ENCODE assay signal across 8 cellular contexts in genomic region chr7:98879989-98880337, GRCh38. TPM values are rescaled to one million over a fixed set of nuclear protein-coding genes. Genes with fewer than 3 reads are reported as not detected.
DNase-seq lines count a peak whose midpoint lies in the region; ATAC-seq and TF ChIP-seq lines count a peak whose summit lies in the region.

No MANE protein-coding gene starts in this region.

- peak overlapping the region; percentile 97 for H3K4me3 ChIP-seq in left lung
- peak overlapping the region; percentile 100 for H3K4me3 ChIP-seq in suprapubic skin

- H3K4me1 ChIP-seq in left lung (peaks cover 6 to 25% of the 10 kb centered on the region in 2 donors), suprapubic skin (peaks cover 29% of the 10 kb centered on the region)

- H3K27ac ChIP-seq in left lung (peak overlapping the region in 1 of 2 donors; percentile 91), suprapubic skin (no peak overlapping the region)

- TF ChIP-seq POLR2A in suprapubic skin (IDR thresholded peaks at IDR 0.05), result no peak

- peaks cover 42% of the 10 kb centered on the region for H3K4me1 Mint-ChIP-seq in activated T-cell treated with anti-CD3 and anti-CD28 coated beads, Interleukin-2, amount 50 U/mL, for 72 hours (ENCODE audit: low read depth)
- peaks cover 19% of the 10 kb centered on the region for H3K4me1 Mint-ChIP-seq in activated naive CD8-positive, alpha-beta T cell treated with anti-CD3 and anti-CD28 coated beads for 36 hours

- H3K9me3 Mint-ChIP-seq in activated T-cell treated with anti-CD3 and anti-CD28 coated beads, Interleukin-2, amount 50 U/mL, for 72 hours, result no peaks in the 10 kb centered on the region
- H3K9me3 Mint-ChIP-seq in activated naive CD8-positive, alpha-beta T cell treated with anti-CD3 and anti-CD28 coated beads for 36 hours, result no peaks in the 10 kb centered on the region

- H3K9me3 ChIP-seq in left lung (no peaks in the 10 kb centered on the region), suprapubic skin (no peaks in the 10 kb centered on the region)

- H3K4me3 Mint-ChIP-seq in activated T-cell treated with anti-CD3 and anti-CD28 coated beads, Interleukin-2, amount 50 U/mL, for 72 hours, result peak overlapping the region; percentile 94 to 95
- peak overlapping the region; percentile 93 for H3K4me3 Mint-ChIP-seq in activated naive CD8-positive, alpha-beta T cell treated with anti-CD3 and anti-CD28 coated beads for 36 hours

- H3K36me3 ChIP-seq in left lung, result peaks cover 5 to 41% of the 10 kb centered on the region in 2 donors
- H3K36me3 ChIP-seq in suprapubic skin, result peaks cover 24% of the 10 kb centered on the region

- intact Hi-C loops in left lung (cut with DNase I), result no loop called here

- no peak for DNase-seq in activated T-cell treated with anti-CD3 and anti-CD28 coated beads, Interleukin-2, amount 50 U/mL, for 72 hours
- DNase-seq in activated T-cell treated with anti-CD3 and anti-CD28 coated beads for 4 hours (no peak), left lung (no peak), suprapubic skin (ENCODE audit: low spot score in 2 of 2) (peak in 1 of 2 donors; percentile 44), SK-N-DZ (ENCODE audit: low spot score) (no peak), COLO829 (ENCODE audit: low spot score) (no peak), NCI-H128 (lab: John Stamatoyannopoulos, UW; ENCODE audit: unreplicated experiment) (no peak)
- no peak for DNase-seq in activated naive CD8-positive, alpha-beta T cell treated with anti-CD3 and anti-CD28 coated beads for 36 hours

- WGBS in suprapubic skin, result 42% methylated on average over 9 of the region's 9 CpGs

- peaks cover 4 to 17% of the 10 kb centered on the region in 2 donors for H3K36me3 Mint-ChIP-seq in activated T-cell treated with anti-CD3 and anti-CD28 coated beads, Interleukin-2, amount 50 U/mL, for 72 hours (ENCODE audit: insufficient read depth in 2 of 2)
- peaks cover 9% of the 10 kb centered on the region for H3K36me3 Mint-ChIP-seq in activated naive CD8-positive, alpha-beta T cell treated with anti-CD3 and anti-CD28 coated beads for 36 hours

- peak overlapping the region; percentile 97 for H3K27ac Mint-ChIP-seq in activated T-cell treated with anti-CD3 and anti-CD28 coated beads, Interleukin-2, amount 50 U/mL, for 72 hours
- peak overlapping the region; percentile 96 for H3K27ac Mint-ChIP-seq in activated naive CD8-positive, alpha-beta T cell treated with anti-CD3 and anti-CD28 coated beads for 36 hours

- ATAC-seq in activated T-cell treated with anti-CD3 and anti-CD28 coated beads, Interleukin-2, amount 50 U/mL, for 72 hours (replicated peaks in 1 of 2), result no peak
- no peak for ATAC-seq in left lung

- H3K27me3 ChIP-seq in left lung (no peaks in the 10 kb centered on the region), suprapubic skin (no peaks in the 10 kb centered on the region)

- no peak for TF ChIP-seq EP300 in suprapubic skin (IDR thresholded peaks at IDR 0.05)

- H3K27me3 Mint-ChIP-seq in activated T-cell treated with anti-CD3 and anti-CD28 coated beads, Interleukin-2, amount 50 U/mL, for 72 hours (ENCODE audit: low read depth), result no peaks in the 10 kb centered on the region
- H3K27me3 Mint-ChIP-seq in activated naive CD8-positive, alpha-beta T cell treated with anti-CD3 and anti-CD28 coated beads for 36 hours, result peaks cover 3% of the 10 kb centered on the region

- TF ChIP-seq CTCF in left lung (IDR thresholded peaks at IDR 0.05), result no peak
- no peak for TF ChIP-seq CTCF in suprapubic skin (IDR thresholded peaks at IDR 0.05)

RNA-seq across cellular contexts. Expression of gene TRRAP, which starts 1.6 kb away (rescaled TPM):
- 10 to 100 TPM; 59.3 to 63.1 TPM for total RNA-seq in activated T-cell treated with anti-CD3 and anti-CD28 coated beads, Interleukin-2, amount 50 U/mL, for 72 hours
- total RNA-seq in activated naive CD8-positive, alpha-beta T cell treated with anti-CD3 and anti-CD28 coated beads for 36 hours, result 10 to 100 TPM; 44.5 to 46.5 TPM
- 10 to 100 TPM; 32.5 to 35.7 TPM for total RNA-seq in left lung
- total RNA-seq in suprapubic skin, result 10 to 100 TPM; 46.2 to 97.1 (median 65.7) TPM
- 12.0 and 13.9 TPM in 2 replicates for polyA plus RNA-seq in SK-N-DZ (2014; cell fraction: cytosol; rRNA removed)
- 13.7 and 25.9 TPM in 2 replicates for polyA plus RNA-seq in SK-N-DZ (2014; cell fraction: nucleus; rRNA removed)

RNA-seq across cellular contexts. Expression of gene TMEM130, which starts 10.1 kb away (rescaled TPM):
- 1 to 10 TPM in 1 of 2 donors, under 1 TPM in 1; 0.35 to 2.0 TPM for total RNA-seq in activated T-cell treated with anti-CD3 and anti-CD28 coated beads, Interleukin-2, amount 50 U/mL, for 72 hours
- total RNA-seq in activated naive CD8-positive, alpha-beta T cell treated with anti-CD3 and anti-CD28 coated beads for 36 hours, result not detected
- total RNA-seq in left lung (1 to 10 TPM in 1 of 2 donors, under 1 TPM in 1; 0.81 to 1.5 TPM), suprapubic skin (not detected)
- 13.9 and 14.5 TPM in 2 replicates for polyA plus RNA-seq in SK-N-DZ (2014; cell fraction: cytosol; rRNA removed)
- polyA plus RNA-seq in SK-N-DZ (2014; cell fraction: nucleus; rRNA removed), result 9.4 and 12.4 TPM in 2 replicates
